18 cellular contexts compared by ENCODE assay signal in the genomic region with DNA sequence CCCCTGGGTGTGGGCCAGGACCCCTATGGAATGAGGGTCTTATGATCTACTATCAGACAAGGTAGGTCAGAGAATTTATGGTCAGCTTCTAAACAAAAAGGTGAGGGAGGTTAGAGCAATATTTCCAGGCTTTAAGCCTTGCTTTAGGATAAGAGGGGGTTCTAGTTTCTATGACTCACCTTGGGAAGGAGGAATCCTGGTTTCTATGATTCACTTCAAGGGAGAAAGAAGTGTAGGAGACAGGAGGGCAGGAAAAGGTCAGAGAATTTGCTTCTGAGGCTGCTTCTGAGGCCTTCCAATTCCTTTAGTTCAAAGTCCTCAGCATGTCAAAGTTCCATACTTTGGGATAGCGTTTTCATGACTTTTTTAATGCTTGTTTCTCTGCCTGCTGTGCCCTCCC. TPM values are rescaled to one million over a fixed set of nuclear protein-coding genes. Genes with fewer than 3 reads are reported as not detected.
A peak's percentile ranks its signal among the peaks of the same experiment; 100 is the strongest.
DNase-seq lines count a peak whose midpoint lies in the region; ATAC-seq, FAIRE-seq and TF ChIP-seq lines count a peak whose summit lies in the region.
"Had no signal": no experiment of that assay in that cellular context is flagged by ENCODE, and none has a peak within 500 bp of the region (broad histone marks: within the 10 kb centered on the region; RNA-seq: fewer than 3 reads in every experiment).

No MANE protein-coding gene starts in this region.

- no peak overlapping the region for H4K5ac ChIP-seq in IMR-90 (ENCODE audit: low read depth, low read length)

- H2AFZ ChIP-seq in IMR-90 (replicated peaks; ENCODE audit: low read length, poor library complexity) = no peak overlapping the region
- no peak overlapping the region for H2AFZ ChIP-seq in GM12878 (ENCODE audit: control insufficient read depth, low read depth, low read length)
- H2AFZ ChIP-seq in GM23338 = no peak overlapping the region

- peak overlapping the region in 1 of 2 experiments; percentile 6; a peak in 1 of 4 replicates for H4K8ac ChIP-seq in IMR-90 (ENCODE audit: low read depth in 2 of 2, low read length in 2 of 2)

- no peak overlapping the region for H3K18ac ChIP-seq in IMR-90 (ENCODE audit: low read depth, low read length)

- H3K27ac Mint-ChIP-seq in GM23338 = no peak overlapping the region
- H3K27ac Mint-ChIP-seq: activated T-helper 2 cell treated with anti-CD3 and anti-CD28 coated beads, Interferon-gamma antibody, Interleukin-2, Interleukin-4, amounts not matched to agents 10 μg/mL and 5 μg/mL and 100 μg/mL, durations not matched to agents 14 hours and 24 hours and 36 hours had no signal

- in situ Hi-C loops in IMR-90 (cut with MboI; ENCODE audit: low sequenced_read_pairs) = no loop called here
- in situ Hi-C loops in GM12878 (cut with MboI) = no loop called here

- BruUV-seq in IMR-90 (replicated peaks; lab: Mats Ljungman, UMichigan) (no TSS peak), GM12878 (replicated peaks; lab: Mats Ljungman, UMichigan) (no TSS peak)

- H3K27me3 Mint-ChIP-seq in GM23338 (ENCODE audit: insufficient read depth, low read depth, poor library complexity) = no peaks in the 10 kb centered on the region

- peaks cover 14% of the 10 kb centered on the region; the same call in 1 of the 2 replicates for H3K9me3 ChIP-seq in BLaER1
- no peaks in the 10 kb centered on the region for H3K9me3 ChIP-seq in IMR-90 (ENCODE audit: control insufficient read depth, insufficient read depth, low read length)
- H3K9me3 ChIP-seq in GM12878 (replicated peaks; ENCODE audit: control insufficient read depth, insufficient read depth, low read length) = no peaks in the 10 kb centered on the region; the same call in 2 of the 3 replicates
- H3K9me3 ChIP-seq: colonic mucosa had no signal

- H3K79me2 ChIP-seq in GM12878 (ENCODE audit: control insufficient read depth, insufficient read depth, low read length) (peaks cover 46% of the 10 kb centered on the region), GM23338 (replicated peaks; ENCODE audit: insufficient read depth) (no peaks in the 10 kb centered on the region)

- peak overlapping the region; percentile 41; the same call in 1 of the 2 replicates for H3K4ac ChIP-seq in IMR-90 (ENCODE audit: low read depth, low read length)

- H3K56ac ChIP-seq in IMR-90 (ENCODE audit: extremely low read depth, insufficient read depth, low read length) = no peak overlapping the region

- no peak for TF ChIP-seq EP300 in GM12878 (IDR thresholded peaks at IDR 0.05; ENCODE audit: borderline replicate concordance in 1 of 2, control insufficient read depth in 1 of 2, low read depth in 2 of 2, low read length in 2 of 2)

- H3K4me3 ChIP-seq in BLaER1 (no peak overlapping the region), IMR-90 (ENCODE audit: insufficient read depth, low read depth, low read length) (no peak overlapping the region), GM12878 (no peak overlapping the region), GM23338 (no peak overlapping the region)
- H3K4me3 ChIP-seq: colonic mucosa had no signal

- H3K4me1 Mint-ChIP-seq in GM23338 = peaks cover 7% of the 10 kb centered on the region; the same call in 2 of the 3 replicates

- POLR2A ChIA-PET in IMR-90 (lab: Charles Lee; ENCODE audit: unreplicated experiment) = no interaction called here
- POLR2A ChIA-PET in GM12878 (lab: Charles Lee) = no interaction called here

- H3K14ac ChIP-seq in IMR-90 (replicated peaks; ENCODE audit: low read depth, low read length) = no peak overlapping the region; the same call in 1 of the 2 replicates

- WGBS in IMR-90 (ENCODE audit: extremely low coverage in 2 of 2, insufficient read length in 1 of 2), 2 experiments = no CpG with 5 or more reads among the region's 1 CpG
- 100% methylated on average over 1 of the region's 1 CpG for WGBS in GM12878 (ENCODE audit: insufficient coverage, insufficient replicate concordance, low lambda C conversion rate, missing lambda C conversion rate)

- CTCF ChIA-PET in IMR-90 (lab: Yijun Ruan, JAX) (no interaction called here), GM12878 (lab: Yijun Ruan, JAX) (interaction anchor here (1.6 kb wide), 1 partner anchor 16 kb away, joined by 3 read pairs; no protein-coding TSS in a partner anchor)

- DNase-seq in IMR-90 (peak; percentile 73), GM12878 (ENCODE audit: low read depth, low spot score) (no peak), iris pigment epithelial cell (ENCODE audit: low read depth) (peak; percentile 60), GM23338 (ENCODE audit: low spot score) (no peak), NCI-H2107 treated with DMSO at 0.1 percent for 48 hours (lab: John Stamatoyannopoulos, UW; ENCODE audit: unreplicated experiment) (no peak), iPS-NIHi11 (ENCODE audit: low spot score) (no peak)
- DNase-seq: amygdala; colonic mucosa; COR-L47; left colon; NCI-H1092 treated with DMSO at 0.1 percent for 48 hours; NCI-H774; occipital lobe; stimulated activated CD4-positive, alpha-beta T cell treated with anti-CD3 and anti-CD28 coated beads, Interleukin-4, amount 100 ng/mL, for 24 hours; stimulated activated CD8-positive, alpha-beta memory T cell treated with anti-CD3 and anti-CD28 coated beads, Interleukin-4, amount 100 ng/mL, for 48 hours had no signal

- peak overlapping the region; percentile 39; the same call in 1 of the 2 replicates for H2BK120ac ChIP-seq in IMR-90 (ENCODE audit: low read depth, low read length)

- TF ChIP-seq RAD21 in IMR-90 (IDR thresholded peaks at IDR 0.05; ENCODE audit: low read length) (no peak), GM12878 (IDR thresholded peaks at IDR 0.05; ENCODE audit: insufficient read depth, low read depth, low read length) (no peak)

- H2AK9ac ChIP-seq in IMR-90 (replicated peaks; ENCODE audit: low read depth, low read length, poor library complexity) = no peak overlapping the region

- TF ChIP-seq POLR2A in IMR-90 (IDR thresholded peaks at IDR 0.05; ENCODE audit: low read depth, low read length) = no peak
- TF ChIP-seq POLR2A in GM12878 (IDR thresholded peaks at IDR 0.05; ENCODE audit: low read depth, low read length) = no peak

- no peak overlapping the region for H3K4me3 Mint-ChIP-seq in GM23338

- H3K79me1 ChIP-seq in IMR-90 (ENCODE audit: low read depth in 1 of 2, low read length in 2 of 2) = peaks cover 0 to 22% of the 10 kb centered on the region in 2 experiments; a peak in 2 of 4 replicates

- H3K9ac ChIP-seq in BLaER1 = no peak overlapping the region
- no peak overlapping the region for H3K9ac ChIP-seq in IMR-90 (ENCODE audit: low read depth, low read length)
- H3K9ac ChIP-seq in GM12878 (ENCODE audit: control insufficient read depth, insufficient read depth, low read length) = no peak overlapping the region

- H3K9me2 ChIP-seq in GM23338 (ENCODE audit: insufficient read depth) = no peaks in the 10 kb centered on the region

- no peak overlapping the region for H4K91ac ChIP-seq in IMR-90 (ENCODE audit: insufficient read depth, low read depth, low read length)

- intact Hi-C loops in IMR-90 (cut with micrococcal nuclease) (no loop called here), GM12878 (cut with micrococcal nuclease; ENCODE audit: unreplicated experiment) (loop anchor here (5.0 kb wide), 1 partner anchor 238 kb away; no protein-coding TSS in a partner anchor)

- dilution Hi-C loops in IMR-90 (cut with HindIII; ENCODE audit: low sequenced_read_pairs, unreplicated experiment) = no loop called here

- no peak for TF ChIP-seq CTCF in IMR-90 (conservative IDR thresholded peaks at IDR 0.05; ENCODE audit: low read depth, low read length)
- no peak for TF ChIP-seq CTCF in GM12878 (IDR thresholded peaks at IDR 0.05 in 2 of 3, conservative IDR thresholded peaks at IDR 0.05 in 1 of 3; ENCODE audit: control insufficient read depth in 2 of 3, extremely low read depth in 1 of 3, insufficient read depth in 1 of 3, low read depth in 3 of 3, low read length in 3 of 3)
- TF ChIP-seq CTCF in GM23338 (conservative IDR thresholded peaks at IDR 0.05; ENCODE audit: low read depth in 2 of 2) = no peak

- peak overlapping the region; percentile 32; the same call in 1 of the 2 replicates for H2BK20ac ChIP-seq in IMR-90 (ENCODE audit: low read depth, low read length)

- RAD21 ChIA-PET in GM12878 (lab: Charles Lee; ENCODE audit: unreplicated experiment) = interaction anchor here (3.0 kb wide), 1 partner anchor 76 kb away, joined by 18 read pairs; no protein-coding TSS in a partner anchor

- H2AK5ac ChIP-seq in IMR-90 (ENCODE audit: low read depth, low read length) = peak overlapping the region; percentile 74

- H3F3A ChIP-seq in GM23338 (replicated peaks; ENCODE audit: low read depth) = no peaks in the 10 kb centered on the region

- H3K4me1 ChIP-seq in BLaER1 (peaks cover 56% of the 10 kb centered on the region), IMR-90 (ENCODE audit: control insufficient read depth, insufficient read depth, low read length) (peaks cover 10% of the 10 kb centered on the region), GM12878 (ENCODE audit: control insufficient read depth, insufficient read depth, low read length) (peaks cover 44% of the 10 kb centered on the region), GM23338 (ENCODE audit: insufficient read depth) (no peaks in the 10 kb centered on the region)

- ATAC-seq in IMR-90 (ENCODE audit: low read depth) = no peak
- ATAC-seq in GM12878 = no peak
- ATAC-seq in GM23338 = no peak
- ATAC-seq in HG03354 (IDR thresholded peaks at IDR 0.05; ENCODE audit: poor library complexity, severe bottlenecking, unreplicated experiment) = no peak
- ATAC-seq: left colon had no signal

- peaks cover 7% of the 10 kb centered on the region for H3K9me1 ChIP-seq in IMR-90 (ENCODE audit: insufficient read depth, low read length)

- H2BK5ac ChIP-seq in IMR-90 (ENCODE audit: low read depth, low read length, poor library complexity, severe bottlenecking) = no peak overlapping the region

- H3K27ac ChIP-seq in BLaER1 (peak overlapping the region; percentile 47), IMR-90 (ENCODE audit: insufficient read depth, low read length) (no peak overlapping the region), GM12878 (ENCODE audit: control insufficient read depth, insufficient read depth) (peak overlapping the region; percentile 4; the same call in 1 of the 2 replicates), GM23338 (ENCODE audit: low read depth) (no peak overlapping the region)
- H3K27ac ChIP-seq: colonic mucosa had no signal

- H3K23ac ChIP-seq in IMR-90 (ENCODE audit: low read depth, low read length) = 0 out of 2 replicates have a peak overlapping the region, but pooled peaks have one; percentile 4

- H3K27me3 ChIP-seq in BLaER1 (no peaks in the 10 kb centered on the region), IMR-90 (ENCODE audit: control insufficient read depth, insufficient read depth, low read length) (no peaks in the 10 kb centered on the region), GM12878 (replicated peaks in 1 of 2; ENCODE audit: control insufficient read depth in 2 of 2, insufficient read depth in 2 of 2, low read length in 1 of 2) (no peaks in the 10 kb centered on the region), GM23338 (ENCODE audit: insufficient read depth) (no peaks in the 10 kb centered on the region)
- H3K27me3 ChIP-seq: colonic mucosa had no signal

- H3K9me3 Mint-ChIP-seq in GM23338 = no peaks in the 10 kb centered on the region
- H3K9me3 Mint-ChIP-seq: activated T-helper 2 cell treated with anti-CD3 and anti-CD28 coated beads, Interferon-gamma antibody, Interleukin-2, Interleukin-4, amounts not matched to agents 10 μg/mL and 5 μg/mL and 100 μg/mL, durations not matched to agents 14 hours and 24 hours and 36 hours had no signal

- no peaks in the 10 kb centered on the region for H3K36me3 Mint-ChIP-seq in GM23338 (ENCODE audit: low read depth)

- 0 out of 3 replicates have a peak overlapping the region, but pooled peaks have one; percentile 8 for H2BK15ac ChIP-seq in IMR-90 (ENCODE audit: low read depth, low read length)

- no peak for FAIRE-seq in GM12878 (lab: Jason Lieb, UNC)

- H3K4me2 ChIP-seq in BLaER1 = no peak overlapping the region
- no peak overlapping the region for H3K4me2 ChIP-seq in IMR-90 (ENCODE audit: low read depth, low read length)
- no peak overlapping the region for H3K4me2 ChIP-seq in GM12878 (ENCODE audit: control insufficient read depth, insufficient read depth)
- no peak overlapping the region for H3K4me2 ChIP-seq in GM23338

- SMC1A ChIA-PET in GM12878 (lab: Charles Lee; ENCODE audit: uncharacterized antibody, unreplicated experiment) = interaction anchor here (1.3 to 3.1 kb wide), 4 partner anchors 7 to 62 kb away, joined by 3 to 21 read pairs (median 4); no protein-coding TSS in a partner anchor

- H3K36me3 ChIP-seq in BLaER1 (peaks cover 51% of the 10 kb centered on the region), IMR-90 (ENCODE audit: control insufficient read depth, insufficient read depth, low read length) (no peaks in the 10 kb centered on the region), GM12878 (ENCODE audit: control insufficient read depth in 2 of 2, insufficient read depth in 2 of 2, low read length in 1 of 2) (peaks cover 2 to 5% of the 10 kb centered on the region in 2 experiments; a peak in 3 of 4 replicates), GM23338 (ENCODE audit: insufficient read depth) (no peaks in the 10 kb centered on the region)
- H3K36me3 ChIP-seq: colonic mucosa had no signal

- H4K20me1 ChIP-seq in BLaER1 (peaks cover 13% of the 10 kb centered on the region; the same call in 1 of the 2 replicates), IMR-90 (ENCODE audit: insufficient read depth, low read length) (no peaks in the 10 kb centered on the region), GM12878 (ENCODE audit: control insufficient read depth, insufficient read depth) (no peaks in the 10 kb centered on the region), GM23338 (replicated peaks; ENCODE audit: insufficient read depth) (no peaks in the 10 kb centered on the region)

RNA-seq across cellular contexts. Expression of a gene that starts 35.2 kb away (rescaled TPM):
- total RNA-seq in IMR-90 (2012; rRNA removed) = 7.5 TPM in 2 replicates
- 4.4 and 4.7 TPM in 2 replicates for polyA plus RNA-seq in IMR-90 (2012; rRNA removed)
- 2.0 and 2.2 TPM in 2 replicates for polyA plus RNA-seq in IMR-90 (2012; cell fraction: cytosol; rRNA removed)
- 3.2 and 9.6 TPM in 2 replicates for polyA plus RNA-seq in IMR-90 (2012; cell fraction: nucleus; rRNA removed; ENCODE audit: low replicate concordance)
- total RNA-seq in GM12878 (2013; cell fraction: nucleolus; rRNA removed) = 21.2 and 22.8 TPM in 2 replicates
- 19.0 and 20.1 TPM in 2 replicates for total RNA-seq in GM12878 (2014; rRNA removed)
- total RNA-seq in GM12878 (2014; rRNA removed; fragmentation: Illumina TruSeq; extraction: Trizol) = 19.9 and 20.7 TPM in 2 replicates
- total RNA-seq in GM12878 (2021) = 18.6 and 20.6 TPM in 2 replicates
- polyA plus RNA-seq in GM12878 (2011; ENCODE audit: low read depth) = 7.7 TPM
- 15.6 and 15.7 TPM in 2 replicates for polyA plus RNA-seq in GM12878 (2011; rRNA removed)
- 10.2 and 10.8 TPM in 2 replicates for polyA plus RNA-seq in GM12878 (2011; cell fraction: cytosol; rRNA removed)
- polyA plus RNA-seq in GM12878 (2011; cell fraction: nucleus; rRNA removed) = 20.3 and 21.1 TPM in 2 replicates
- 8.2 and 10.7 TPM in 2 replicates for polyA plus RNA-seq in GM12878 (2012)
- polyA plus RNA-seq in GM12878 (2014; fragmentation: Illumina TruSeq; extraction: Trizol) = 25.0 and 28.4 TPM in 2 replicates
- polyA plus RNA-seq in GM12878 (2014; fragmentation: Nextera tagmentation; extraction: Ambion mirVana) = 1 to 10 TPM; 8.1 to 9.4 TPM
- 15.8 and 17.9 TPM in 2 replicates for polyA plus RNA-seq in GM12878 (2014; rRNA removed)
- 10 to 100 TPM; 19.0 to 20.9 TPM for polyA plus RNA-seq in GM12878 (2016; fragmentation: Nextera tagmentation; extraction: Ambion mirVana)
- polyA minus RNA-seq in GM12878 (2011; rRNA and poly(A)+ RNA removed) = 17.5 and 18.9 TPM in 2 replicates
- 3.3 and 5.4 TPM in 2 replicates for polyA minus RNA-seq in GM12878 (2011; cell fraction: cytosol; rRNA and poly(A)+ RNA removed)
- polyA minus RNA-seq in GM12878 (2011; cell fraction: nucleus; rRNA and poly(A)+ RNA removed) = 16.0 and 26.8 TPM in 2 replicates
- 2.1 and 2.6 TPM in 2 replicates for total RNA-seq in GM23338 (2014; rRNA removed; shearing (Covaris generic))
- 0.91 and 1.0 TPM in 2 replicates for polyA plus RNA-seq in GM23338 (2016; fragmentation: Nextera tagmentation; extraction: Ambion mirVana)

Comparison
In these comparisons a context has a peak if more than half of its experiments do, and no peak if none do; other contexts are left out.
1. H3K27ac ChIP-seq: peak in BLaER1 (single experiment) and GM12878 (single experiment); none in IMR-90 (single experiment) and GM23338 (single experiment).
2. DNase-seq: peak in IMR-90 (single experiment) and iris pigment epithelial cell (single experiment); none in GM12878 (single experiment), GM23338 (single experiment), NCI-H2107 treated with DMSO at 0.1 percent for 48 hours (single experiment) and iPS-NIHi11 (single experiment).